In genomic region chr6:53794720-53795253, GRCh38 we compare ENCODE assay signal across 8 cellular contexts. TPM values are rescaled to one million over a fixed set of nuclear protein-coding genes. Genes with fewer than 3 reads are reported as not detected.
DNase-seq lines count a peak whose midpoint lies in the region; ATAC-seq and TF ChIP-seq lines count a peak whose summit lies in the region.

Gene LRRC1 (plus strand): TSS chr6:53795005. CDS start chr6:53795257, 252 bp downstream.

- peaks cover 53% of the 10 kb centered on the region for H3K27me3 Mint-ChIP-seq in activated naive CD4-positive, alpha-beta T cell treated with anti-CD3 and anti-CD28 coated beads, Interleukin-2, amount 10 ng/mL, durations not matched to agents 7 days and 5 days

- in situ Hi-C loops in GM23248 (cut with MboI): no loop called here

- H2AFZ ChIP-seq in GM23248: peak within 1 kb of the TSS; percentile 93

- peak within 1 kb of the TSS; percentile 77 for H3K4me3 ChIP-seq in GM23248
- peak within 1 kb of the TSS; percentile 84 for H3K4me3 ChIP-seq in suprapubic skin

- peak; percentile 2 for TF ChIP-seq EP300 in suprapubic skin (IDR thresholded peaks at IDR 0.05)

- peak within 1 kb of the TSS; percentile 95 for H3K4me3 Mint-ChIP-seq in activated naive CD4-positive, alpha-beta T cell treated with anti-CD3 and anti-CD28 coated beads, Interleukin-2, amount 10 ng/mL, durations not matched to agents 7 days and 5 days

- 0 out of 2 replicates have a peak, but pooled peaks cover 3% of the 10 kb centered on the region for H3K79me2 ChIP-seq in GM23248 (ENCODE audit: insufficient read depth)

- H3K9me2 ChIP-seq in GM23248 (ENCODE audit: insufficient read depth): no peaks in the 10 kb centered on the region

- peak; percentile 90 for ATAC-seq in omental fat pad (ENCODE audit: low FRiP score)

- no peaks in the 10 kb centered on the region for H3K27me3 ChIP-seq in GM23248 (replicated peaks; ENCODE audit: insufficient read depth)
- no peaks in the 10 kb centered on the region for H3K27me3 ChIP-seq in suprapubic skin

- TF ChIP-seq POLR2A in suprapubic skin (IDR thresholded peaks at IDR 0.05): peak in 1 of 2 donors; percentile 38

- peaks cover 9% of the 10 kb centered on the region; the same call in 1 of the 2 replicates for H3K4me1 ChIP-seq in GM23248 (ENCODE audit: insufficient read depth)
- H3K4me1 ChIP-seq in suprapubic skin: peaks cover 42% of the 10 kb centered on the region

- DNase-seq in ELR (ENCODE audit: low read depth): peak; percentile 90
- DNase-seq in GM23248: peak; percentile 93
- peak; percentile 78 to 80 for DNase-seq in Kasumi-1 (lab: John Stamatoyannopoulos, UW)
- DNase-seq in SHP77 treated with DMSO at 0.1 percent for 48 hours (lab: John Stamatoyannopoulos, UW): peak; percentile 53
- DNase-seq in activated naive CD4-positive, alpha-beta T cell treated with anti-CD3 and anti-CD28 coated beads, Interleukin-2, amount 10 ng/mL, durations not matched to agents 7 days and 5 days: peak; percentile 89
- peak; percentile 94 for DNase-seq in germinal center (ENCODE audit: low spot score)
- DNase-seq in omental fat pad (ENCODE audit: low spot score): peak; percentile 76
- peak; percentile 90 to 92 for DNase-seq in suprapubic skin (ENCODE audit: low spot score in 2 of 2)

- no peaks in the 10 kb centered on the region for H3F3A ChIP-seq in GM23248 (ENCODE audit: insufficient read depth)

- peak within 1 kb of the TSS; percentile 85 for H3K27ac Mint-ChIP-seq in activated naive CD4-positive, alpha-beta T cell treated with anti-CD3 and anti-CD28 coated beads, Interleukin-2, amount 10 ng/mL, durations not matched to agents 7 days and 5 days

- 0 to 1% methylated on average over 41 to 44 of the region's 68 CpGs for WGBS in GM23248 (ENCODE audit: low coverage in 1 of 2, low lambda C conversion rate in 2 of 2, missing lambda C conversion rate in 2 of 2), 2 experiments
- under 1% methylated on average over 20 of the region's 68 CpGs for WGBS in suprapubic skin

- H3K27ac ChIP-seq in GM23248 (peak within 1 kb of the TSS; percentile 69), suprapubic skin (peak within 1 kb of the TSS; percentile 82)

- H3K4me1 Mint-ChIP-seq in activated naive CD4-positive, alpha-beta T cell treated with anti-CD3 and anti-CD28 coated beads, Interleukin-2, amount 10 ng/mL, durations not matched to agents 7 days and 5 days: peaks cover 35% of the 10 kb centered on the region

- no peaks in the 10 kb centered on the region for H4K20me1 ChIP-seq in GM23248 (ENCODE audit: insufficient read depth)

- no peaks in the 10 kb centered on the region for H3K9me3 Mint-ChIP-seq in activated naive CD4-positive, alpha-beta T cell treated with anti-CD3 and anti-CD28 coated beads, Interleukin-2, amount 10 ng/mL, durations not matched to agents 7 days and 5 days

- H3K36me3 ChIP-seq in GM23248 (ENCODE audit: low read depth) (no peaks in the 10 kb centered on the region), suprapubic skin (no peaks in the 10 kb centered on the region)

- H3K9ac ChIP-seq in GM23248: peak within 1 kb of the TSS; percentile 84

- CTCF ChIA-PET in activated naive CD4-positive, alpha-beta T cell treated with anti-CD3 and anti-CD28 coated beads, Interleukin-2, amount 10 ng/mL, durations not matched to agents 7 days and 5 days (lab: Charles Lee): interaction anchor here (0.8 to 1.5 kb wide), 4 partner anchors 66 to 172 kb away, joined by 3 to 6 read pairs (median 4); no protein-coding TSS in a partner anchor

- peak within 1 kb of the TSS; percentile 78 for H3K4me2 ChIP-seq in GM23248 (ENCODE audit: unreplicated experiment)

- H3K9me3 ChIP-seq in GM23248 (ENCODE audit: low read depth) (no peaks in the 10 kb centered on the region), suprapubic skin (no peaks in the 10 kb centered on the region)

- TF ChIP-seq CTCF in omental fat pad (IDR thresholded peaks at IDR 0.05): no peak
- no peak for TF ChIP-seq CTCF in suprapubic skin (IDR thresholded peaks at IDR 0.05)

- peaks cover 2% of the 10 kb centered on the region for H3K36me3 Mint-ChIP-seq in activated naive CD4-positive, alpha-beta T cell treated with anti-CD3 and anti-CD28 coated beads, Interleukin-2, amount 10 ng/mL, durations not matched to agents 7 days and 5 days

RNA-seq across cellular contexts. Expression of gene LRRC1, which starts in this region (rescaled TPM):
- total RNA-seq in GM23248 (2014; rRNA removed; shearing (Covaris generic)): 1.8 and 5.6 TPM in 2 replicates
- polyA plus RNA-seq in GM23248 (2016; fragmentation: Nextera tagmentation; extraction: Ambion mirVana): 2.4 and 3.6 TPM in 2 replicates
- 10 to 100 TPM; 10.7 to 13.5 (median 13.0) TPM for total RNA-seq in omental fat pad
- total RNA-seq in suprapubic skin: 10 to 100 TPM; 34.6 to 80.9 (median 42.4) TPM

Comparison
In these comparisons a context has a peak if more than half of its experiments do, and no peak if none do; other contexts are left out.
1. Peak in every context shown above with its lines: DNase-seq, ATAC-seq, H3K4me3 ChIP-seq and H3K27ac ChIP-seq.